ENCODE assay signal across 16 cellular contexts in the genomic region with DNA sequence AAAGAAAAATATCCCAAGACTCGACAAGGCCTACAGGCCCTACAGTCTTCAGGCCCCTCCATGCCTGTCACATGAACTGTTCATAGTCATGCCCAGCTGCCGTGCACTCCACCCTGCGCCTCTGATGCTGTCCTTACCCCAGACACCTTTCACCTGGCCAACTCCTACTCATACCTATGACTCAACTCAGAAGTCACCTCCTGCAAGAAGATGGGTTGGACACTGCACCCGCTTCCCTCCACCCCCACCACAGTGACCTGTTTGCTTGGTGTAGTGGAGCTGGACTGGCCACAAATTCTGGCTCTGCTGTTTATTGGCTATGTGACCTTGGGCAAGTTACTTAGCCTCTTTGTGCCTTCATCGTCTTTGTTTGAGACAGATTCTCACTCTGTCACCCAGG. TPM values are rescaled to one million over a fixed set of nuclear protein-coding genes. Genes with fewer than 3 reads are reported as not detected.
DNase-seq lines count a peak whose midpoint lies in the region; ATAC-seq, FAIRE-seq and TF ChIP-seq lines count a peak whose summit lies in the region.
"Had no signal": no experiment of that assay in that cellular context is flagged by ENCODE, and none has a peak within 500 bp of the region (broad histone marks: within the 10 kb centered on the region; RNA-seq: fewer than 3 reads in every experiment).

No MANE protein-coding gene starts in this region.

- no TSS peak for BruUV-seq in mammary epithelial cell (replicated peaks; lab: Mats Ljungman, UMichigan)

- H3K9me3 ChIP-seq in mammary epithelial cell (replicated peaks; ENCODE audit: insufficient read depth, low read length) = no peaks in the 10 kb centered on the region
- H3K9me3 ChIP-seq in breast epithelium = no peaks in the 10 kb centered on the region
- no peaks in the 10 kb centered on the region for H3K9me3 ChIP-seq in osteoblast (ENCODE audit: low read depth, low read length)
- no peaks in the 10 kb centered on the region for H3K9me3 ChIP-seq in BE2C
- no peaks in the 10 kb centered on the region for H3K9me3 ChIP-seq in gastroesophageal sphincter

- intact Hi-C loops in mammary epithelial cell (cut with micrococcal nuclease) = loop anchor here (1.0 kb wide), 3 partner anchors 288 to 418 kb away; no protein-coding TSS in a partner anchor
- intact Hi-C loops in breast epithelium (cut with DNase I; ENCODE audit: low total_unique reads) = no loop called here

- H3K36me3 ChIP-seq in mammary epithelial cell (ENCODE audit: insufficient read depth, low read length) (no peaks in the 10 kb centered on the region), breast epithelium (no peaks in the 10 kb centered on the region), bronchial epithelial cell (ENCODE audit: control insufficient read depth, insufficient read depth, low read length) (no peaks in the 10 kb centered on the region), osteoblast (ENCODE audit: insufficient read depth, low read length) (no peaks in the 10 kb centered on the region), BE2C (no peaks in the 10 kb centered on the region), gastroesophageal sphincter (no peaks in the 10 kb centered on the region)

- TF ChIP-seq CTCF in mammary epithelial cell (conservative IDR thresholded peaks at IDR 0.05 in 1 of 2, IDR thresholded peaks at IDR 0.05 in 1 of 2; ENCODE audit: extremely low read depth in 1 of 2, insufficient read depth in 1 of 2, low read depth in 1 of 2, low read length in 2 of 2) (no peak), breast epithelium (IDR thresholded peaks at IDR 0.05) (no peak), bronchial epithelial cell (IDR thresholded peaks at IDR 0.05; ENCODE audit: insufficient read depth, low read length, severe bottlenecking) (no peak), osteoblast (IDR thresholded peaks at IDR 0.05; ENCODE audit: extremely low read depth, low read depth, low read length) (no peak), BE2C (IDR thresholded peaks at IDR 0.05; ENCODE audit: low read depth, low read length) (no peak), gastroesophageal sphincter (IDR thresholded peaks at IDR 0.05) (no peak)

- H3K27ac ChIP-seq in mammary epithelial cell (ENCODE audit: insufficient read depth, low read depth, low read length) (no peak overlapping the region), breast epithelium (no peak overlapping the region), osteoblast (ENCODE audit: low read depth, low read length) (no peak overlapping the region), gastroesophageal sphincter (no peak overlapping the region)
- H3K27ac ChIP-seq: 22Rv1, GM23248 had no signal

- WGBS in mammary epithelial cell (ENCODE audit: low coverage, missing lambda C conversion rate) = 52% methylated on average over 5 of the region's 5 CpGs
- WGBS in gastroesophageal sphincter (ENCODE audit: low coverage in 1 of 2), 2 donors = 58 to 75% methylated on average over 2 to 5 of the region's 5 CpGs

- H3K9ac ChIP-seq in mammary epithelial cell (ENCODE audit: insufficient read depth, low read length) = no peak overlapping the region
- H3K9ac ChIP-seq: GM23248 had no signal

- no peak overlapping the region for H3K4me3 ChIP-seq in mammary epithelial cell (replicated peaks in 1 of 3; ENCODE audit: insufficient read depth in 1 of 3, low read depth in 2 of 3, low read length in 3 of 3)
- H3K4me3 ChIP-seq in breast epithelium = peak overlapping the region in 1 of 3 donors; percentile 11
- no peak overlapping the region for H3K4me3 ChIP-seq in bronchial epithelial cell (ENCODE audit: low read depth, low read length)
- H3K4me3 ChIP-seq in osteoblast (ENCODE audit: insufficient read depth, low read length) = no peak overlapping the region
- H3K4me3 ChIP-seq in BE2C (ENCODE audit: low read depth, low read length) = no peak overlapping the region
- no peak overlapping the region for H3K4me3 ChIP-seq in gastroesophageal sphincter
- H3K4me3 ChIP-seq: GM23248 had no signal

- dilution Hi-C loops in mammary epithelial cell (cut with HindIII; ENCODE audit: low sequenced_read_pairs) = no loop called here

- no peak for TF ChIP-seq EP300 in gastroesophageal sphincter (IDR thresholded peaks at IDR 0.05)

- CTCF ChIA-PET in mammary epithelial cell (lab: Charles Lee; ENCODE audit: low non-redundant PET) = interaction anchor here (0.7 kb wide), 2 partner anchors 412 to 467 kb away, joined by 5 to 9 read pairs; no protein-coding TSS in a partner anchor

- TF ChIP-seq POLR2A in breast epithelium (IDR thresholded peaks at IDR 0.05) (no peak), gastroesophageal sphincter (IDR thresholded peaks at IDR 0.05) (no peak)

- H2AFZ ChIP-seq in mammary epithelial cell (ENCODE audit: low read depth, low read length) = no peak overlapping the region
- no peak overlapping the region for H2AFZ ChIP-seq in osteoblast (ENCODE audit: low read length)
- H2AFZ ChIP-seq: GM23248 had no signal

- peaks cover 1% of the 10 kb centered on the region for H3K27me3 ChIP-seq in mammary epithelial cell (ENCODE audit: insufficient read depth, low read length)
- peaks cover 0 to 18% of the 10 kb centered on the region in 2 donors for H3K27me3 ChIP-seq in breast epithelium
- H3K27me3 ChIP-seq in bronchial epithelial cell (ENCODE audit: control insufficient read depth, insufficient read depth, low read length) = no peaks in the 10 kb centered on the region
- H3K27me3 ChIP-seq in osteoblast (ENCODE audit: insufficient read depth, low read length) = peaks cover 8% of the 10 kb centered on the region
- no peaks in the 10 kb centered on the region for H3K27me3 ChIP-seq in BE2C
- H3K27me3 ChIP-seq in gastroesophageal sphincter = peaks cover 51% of the 10 kb centered on the region
- H3K27me3 ChIP-seq: BLaER1 treated with 17β-estradiol and CSF1 and Interleukin-3, amounts not matched to agents 10 nM and 100 nM had no signal

- in situ Hi-C loops in mammary epithelial cell (cut with MboI; ENCODE audit: low sequenced_read_pairs in 2 of 2) = loop anchor here (5.0 to 10.0 kb wide), 3 partner anchors 288 to 420 kb away; no protein-coding TSS in a partner anchor

- no peak for ATAC-seq in gastroesophageal sphincter
- ATAC-seq: HepG2 had no signal

- no peak overlapping the region for H3K4me2 ChIP-seq in mammary epithelial cell (ENCODE audit: insufficient read depth, low read depth, low read length)
- H3K4me2 ChIP-seq in osteoblast (ENCODE audit: insufficient read depth, low read length) = no peak overlapping the region

- DNase-seq in mammary epithelial cell = peak; percentile 27
- no peak for DNase-seq in breast epithelium (ENCODE audit: low spot score in 2 of 2)
- peak; percentile 20 for DNase-seq in bronchial epithelial cell (ENCODE audit: low read depth)
- DNase-seq in osteoblast (ENCODE audit: insufficient read length, low spot score, missing footprints) = peak; percentile 1
- DNase-seq in NCI-H2227 treated with DMSO at 0.1 percent for 48 hours (lab: John Stamatoyannopoulos, UW) = no peak
- DNase-seq in BE2C = no peak
- DNase-seq: CD4-positive, CD25-positive, alpha-beta regulatory T cell; DMS 273 treated with DMSO at 0.1 percent for 48 hours; GM23248; H7 had no signal

- FAIRE-seq in bronchial epithelial cell (lab: Jason Lieb, UNC) = no peak
- FAIRE-seq: GM18507, HepG2, HTR-8/SVneo had no signal

- H3K4me1 ChIP-seq in mammary epithelial cell (ENCODE audit: insufficient read depth, low read length) (no peaks in the 10 kb centered on the region), breast epithelium (no peaks in the 10 kb centered on the region), osteoblast (ENCODE audit: insufficient read depth, low read length) (no peaks in the 10 kb centered on the region), BE2C (no peaks in the 10 kb centered on the region), gastroesophageal sphincter (no peaks in the 10 kb centered on the region)

- no peaks in the 10 kb centered on the region for H4K20me1 ChIP-seq in mammary epithelial cell (ENCODE audit: insufficient read depth, low read length)
- H4K20me1 ChIP-seq in osteoblast (ENCODE audit: insufficient read depth, low read length) = no peaks in the 10 kb centered on the region

- H3K79me2 ChIP-seq in mammary epithelial cell (ENCODE audit: insufficient read depth, low read length) = no peaks in the 10 kb centered on the region
- H3K79me2 ChIP-seq in osteoblast (ENCODE audit: insufficient read depth, low read length) = no peaks in the 10 kb centered on the region

RNA-seq across cellular contexts. Expression of gene PHETA1, which starts 56.2 kb away (rescaled TPM):
- total RNA-seq in mammary epithelial cell (1 to 10 TPM; 6.8 to 6.9 TPM), breast epithelium (10 to 100 TPM in 2 of 3 donors, 1 to 10 TPM in 1; 6.6 to 10.9 (median 10.2) TPM), bronchial epithelial cell (4.5 and 4.6 TPM in 2 replicates), osteoblast (8.3 and 9.1 TPM in 2 replicates), gastroesophageal sphincter (10 to 100 TPM in 1 of 4 donors, 1 to 10 TPM in 3; 6.3 to 16.0 (median 8.2) TPM)
- 3.8 TPM for polyA plus RNA-seq in mammary epithelial cell
- 4.3 TPM for polyA minus RNA-seq in mammary epithelial cell
- polyA plus RNA-seq in BE2C (2012; ENCODE audit: insufficient read depth, insufficient read length, low read depth) = 22.6 TPM

Comparison
In these comparisons a context has a peak if more than half of its experiments do, and no peak if none do; other contexts are left out.
1. DNase-seq: peak in mammary epithelial cell (single experiment), bronchial epithelial cell (single experiment) and osteoblast (single experiment); none in breast epithelium (0 of 2), NCI-H2227 treated with DMSO at 0.1 percent for 48 hours (single experiment) and BE2C (single experiment).